Comparison of ENCODE assay signal across 21 cellular contexts in the genomic region with DNA sequence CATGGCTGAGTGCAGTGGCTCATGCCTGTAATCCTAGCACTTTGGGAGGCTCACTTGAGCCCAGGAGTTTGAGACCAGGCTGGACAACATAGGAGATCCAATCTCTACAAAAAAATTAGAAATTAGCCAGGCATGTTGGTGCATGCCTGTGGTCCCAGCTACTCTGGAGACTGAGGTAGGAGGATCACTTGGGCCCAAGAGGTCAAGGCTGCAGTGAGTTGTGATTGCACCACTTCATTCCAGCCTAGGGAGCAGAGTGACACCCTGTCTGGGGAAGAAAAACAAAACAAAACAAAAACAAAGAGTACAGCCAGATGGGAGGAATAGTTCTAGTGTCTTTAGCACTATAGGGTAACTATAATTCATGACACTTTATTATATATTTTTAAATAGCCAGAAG. TPM values are rescaled to one million over a fixed set of nuclear protein-coding genes. Genes with fewer than 3 reads are reported as not detected.
"Had no signal": no experiment of that assay in that cellular context is flagged by ENCODE, and none has a peak within 500 bp of the region (broad histone marks: within the 10 kb centered on the region; RNA-seq: fewer than 3 reads in every experiment).

No MANE protein-coding gene starts in this region.

- FAIRE-seq: small intestine had no signal

- H3K9me3 Mint-ChIP-seq: activated naive CD4-positive, alpha-beta T cell treated with anti-CD3 and anti-CD28 coated beads, Interleukin-2, amount 50 U/mL, for 72 hours; activated T-helper 17 cell treated with anti-CD3 and anti-CD28 coated beads, Interleukin-2, amount 50 U/mL, for 72 hours; brain; nephron progenitor cell had no signal

- H3K27ac Mint-ChIP-seq: activated naive CD4-positive, alpha-beta T cell treated with anti-CD3 and anti-CD28 coated beads, Interleukin-2, amount 50 U/mL, for 72 hours; activated T-helper 17 cell treated with anti-CD3 and anti-CD28 coated beads, Interleukin-2, amount 50 U/mL, for 72 hours; brain; nephron progenitor cell had no signal

- H3K27ac ChIP-seq: foreskin keratinocyte, right atrium auricular region, tibial nerve, vagina had no signal

- H3K9me3 ChIP-seq: right atrium auricular region, tibial nerve, vagina had no signal

- ATAC-seq: activated naive CD4-positive, alpha-beta T cell treated with anti-CD3 and anti-CD28 coated beads, Interleukin-2, amount 50 U/mL, for 72 hours; activated T-helper 17 cell treated with anti-CD3 and anti-CD28 coated beads, Interleukin-2, amount 50 U/mL, for 72 hours; foreskin keratinocyte had no signal

- H3K4me1 ChIP-seq: foreskin keratinocyte, right atrium auricular region, tibial nerve, vagina had no signal

- DNase-seq: activated CD4-positive, alpha-beta T cell treated with anti-CD3 and anti-CD28 coated beads, Interleukin-2, amount 50 U/mL, for 48 hours; amygdala; foreskin keratinocyte; glutamatergic neuron; nephron progenitor cell; occipital lobe; small intestine; stimulated activated CD4-positive, alpha-beta T cell treated with anti-CD3 and anti-CD28 coated beads, Interleukin-4, amount 100 ng/mL, for 4 hours; stimulated activated CD8-positive, alpha-beta memory T cell treated with anti-CD3 and anti-CD28 coated beads, Interleukin-4, amount 100 ng/mL, for 48 hours; stimulated activated naive CD4-positive, alpha-beta T cell treated with Interleukin-2 at 50 U/mL for 16 hours; substantia nigra; T-helper 9 cell had no signal

- H3K4me3 ChIP-seq: right atrium auricular region, tibial nerve, vagina had no signal

- H3K4me3 Mint-ChIP-seq: activated T-helper 17 cell treated with anti-CD3 and anti-CD28 coated beads, Interleukin-2, amount 50 U/mL, for 72 hours; brain; nephron progenitor cell had no signal

- H3K36me3 Mint-ChIP-seq: activated naive CD4-positive, alpha-beta T cell treated with anti-CD3 and anti-CD28 coated beads, Interleukin-2, amount 50 U/mL, for 72 hours; brain had no signal

- H3K36me3 ChIP-seq: right atrium auricular region, tibial nerve, vagina had no signal

- H3K27me3 ChIP-seq: right atrium auricular region, vagina had no signal

- H3K4me1 Mint-ChIP-seq: activated T-helper 17 cell treated with anti-CD3 and anti-CD28 coated beads, Interleukin-2, amount 50 U/mL, for 72 hours; brain had no signal

RNA-seq across cellular contexts. Expression of a gene that starts 27.1 kb away (rescaled TPM):
- total RNA-seq: dermis microvascular lymphatic vessel endothelial cell, epithelial cell of proximal tubule, foreskin keratinocyte, occipital lobe, posterior vena cava, right atrium auricular region, tibial nerve, vagina had no signal
- polyA plus RNA-seq: foreskin keratinocyte, small intestine had no signal

RNA-seq across cellular contexts. Expression of a gene that starts 51.6 kb away (rescaled TPM):
- total RNA-seq: activated T-helper 17 cell treated with anti-CD3 and anti-CD28 coated beads, Interleukin-2, amount 50 U/mL, for 72 hours; dermis microvascular lymphatic vessel endothelial cell; epithelial cell of proximal tubule; foreskin keratinocyte; occipital lobe; posterior vena cava; right atrium auricular region; vagina had no signal
- polyA plus RNA-seq: foreskin keratinocyte, small intestine had no signal
